30 cellular contexts compared by ENCODE assay signal in genomic region chr10:100024741-100025140, GRCh38. TPM values are rescaled to one million over a fixed set of nuclear protein-coding genes. Genes with fewer than 3 reads are reported as not detected.
"Had no signal": no experiment of that assay in that cellular context is flagged by ENCODE, and none has a peak within 500 bp of the region (broad histone marks: within the 10 kb centered on the region; RNA-seq: fewer than 3 reads in every experiment).

No MANE protein-coding gene starts in this region.

- ATAC-seq: activated CD4-positive, alpha-beta T cell treated with anti-CD3 and anti-CD28 coated beads for 36 hours; activated T-cell treated with anti-CD3 and anti-CD28 coated beads, Interleukin-2, amount 50 U/mL, for 4 hours; natural killer cell; right lobe of liver had no signal

- H3K4me2 ChIP-seq: hepatocyte had no signal

- H3K27me3 ChIP-seq: adrenal gland, ascending aorta, brain microvascular endothelial cell, hepatocyte, right lobe of liver, thyroid gland had no signal

- H3K27ac Mint-ChIP-seq: activated B cell treated with CpG ODN at 0.5 μM for 24 hours; activated CD4-positive, alpha-beta T cell treated with anti-CD3 and anti-CD28 coated beads for 36 hours; activated naive CD8-positive, alpha-beta T cell; activated T-helper 2 cell treated with anti-CD3 and anti-CD28 coated beads, Interferon-gamma antibody, Interleukin-2, Interleukin-4, amounts not matched to agents 10 μg/mL and 5 μg/mL and 100 μg/mL, durations not matched to agents 14 hours and 24 hours and 36 hours; immature natural killer cell; natural killer cell; stimulated activated naive CD8-positive, alpha-beta T cell treated with anti-CD3 and anti-CD28 coated beads, Interleukin-15, Interleukin-2, amounts not matched to agents 100 ng/mL and 50 ng/mL, for 24 hours had no signal

- H3K27ac ChIP-seq: adrenal gland, ascending aorta, brain microvascular endothelial cell, hepatocyte, left ventricle myocardium inferior, right lobe of liver, skin epidermis, thyroid gland had no signal

- H3K4me1 ChIP-seq: adrenal gland, ascending aorta, left ventricle myocardium inferior, right lobe of liver, thyroid gland had no signal

- H3K27me3 Mint-ChIP-seq: activated B cell treated with CpG ODN at 0.5 μM for 24 hours; activated CD4-positive, alpha-beta T cell treated with anti-CD3 and anti-CD28 coated beads for 36 hours; stimulated activated naive CD8-positive, alpha-beta T cell treated with anti-CD3 and anti-CD28 coated beads, Interleukin-15, Interleukin-2, amounts not matched to agents 100 ng/mL and 50 ng/mL, for 24 hours had no signal

- H3K36me3 Mint-ChIP-seq: immature natural killer cell, natural killer cell had no signal

- H3K79me2 ChIP-seq: hepatocyte had no signal

- H3K9me3 ChIP-seq: adrenal gland, right lobe of liver, thyroid gland had no signal

- DNase-seq: activated B cell treated with CpG ODN at 0.5 μM for 24 hours; activated CD4-positive, alpha-beta T cell treated with anti-CD3 and anti-CD28 coated beads for 36 hours; activated CD4-positive, alpha-beta T cell treated with anti-CD3 and anti-CD28 coated beads, Interleukin-2, amount 50 U/mL, for 48 hours; activated CD8-positive, alpha-beta memory T cell treated with anti-CD3 and anti-CD28 coated beads, Interleukin-2, amount 50 U/mL, for 48 hours; activated naive CD4-positive, alpha-beta T cell; activated T-cell treated with anti-CD3 and anti-CD28 coated beads, Interleukin-2, amount 50 U/mL, for 4 hours; adrenal gland; brain microvascular endothelial cell; caudate nucleus; effector memory CD4-positive, alpha-beta T cell; foreskin melanocyte; immature natural killer cell; left ventricle myocardium inferior; natural killer cell; right lobe of liver; stimulated activated CD4-positive, alpha-beta T cell treated with anti-CD3 and anti-CD28 coated beads, Interleukin-1b, Interleukin-23, amount 100 ng/mL, for 48 hours; substantia nigra; thyroid gland had no signal

- H3K4me3 ChIP-seq: adrenal gland, ascending aorta, hepatocyte, left ventricle myocardium inferior, right lobe of liver, skin epidermis, thyroid gland had no signal

- H3K9me3 Mint-ChIP-seq: immature natural killer cell, natural killer cell had no signal

- H3K36me3 ChIP-seq: adrenal gland, ascending aorta, brain microvascular endothelial cell, left ventricle myocardium inferior, right lobe of liver, thyroid gland had no signal

- H3K4me3 Mint-ChIP-seq: activated B cell treated with CpG ODN at 0.5 μM for 24 hours; activated CD4-positive, alpha-beta T cell treated with anti-CD3 and anti-CD28 coated beads for 36 hours; activated naive CD8-positive, alpha-beta T cell; activated T-cell treated with anti-CD3 and anti-CD28 coated beads, Interleukin-2, amount 50 U/mL, for 4 hours; immature natural killer cell; natural killer cell; stimulated activated naive CD8-positive, alpha-beta T cell treated with anti-CD3 and anti-CD28 coated beads, Interleukin-15, Interleukin-2, amounts not matched to agents 100 ng/mL and 50 ng/mL, for 24 hours had no signal

- H2AFZ ChIP-seq: hepatocyte had no signal

RNA-seq across cellular contexts. Expression of gene CPN1, which starts 56.9 kb away (rescaled TPM):
- total RNA-seq: activated B cell treated with CpG ODN at 0.5 μM for 24 hours; activated CD4-positive, alpha-beta T cell treated with anti-CD3 and anti-CD28 coated beads for 36 hours; activated CD8-positive, alpha-beta memory T cell treated with anti-CD3 and anti-CD28 coated beads for 36 hours; activated T-cell treated with anti-CD3 and anti-CD28 coated beads, Interleukin-2, amount 50 U/mL, for 4 hours; activated T-helper 2 cell treated with anti-CD3 and anti-CD28 coated beads, Interferon-gamma antibody, Interleukin-2, Interleukin-4, amounts not matched to agents 10 μg/mL and 5 μg/mL and 100 μg/mL, durations not matched to agents 14 hours and 24 hours and 36 hours; adrenal gland; ascending aorta; dermis microvascular lymphatic vessel endothelial cell; kidney epithelial cell; left ventricle myocardium inferior; lung microvascular endothelial cell; natural killer cell; thyroid gland; ureter had no signal
- polyA plus RNA-seq: adrenal gland, esophagus, immature natural killer cell had no signal
